In the genomic region with DNA sequence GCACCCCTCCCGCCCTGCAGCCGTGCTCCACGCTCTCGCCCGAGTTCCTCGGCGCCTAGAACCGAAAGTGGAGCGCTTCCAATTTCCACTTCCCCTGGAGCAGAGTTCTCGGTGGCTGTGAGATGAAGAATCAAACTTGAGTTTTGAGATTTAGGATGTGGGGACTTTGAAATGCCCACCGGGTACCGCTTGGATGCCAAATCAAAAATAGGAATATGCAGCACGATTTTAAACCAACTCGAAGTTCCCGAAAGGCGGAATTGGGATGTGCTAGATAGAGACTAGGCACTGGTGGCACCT, we compare ENCODE assay signal across 8 cellular contexts. TPM values are rescaled to one million over a fixed set of nuclear protein-coding genes. Genes with fewer than 3 reads are reported as not detected.
DNase-seq lines count a peak whose midpoint lies in the region; ATAC-seq, FAIRE-seq and TF ChIP-seq lines count a peak whose summit lies in the region.

No MANE protein-coding gene starts in this region.

- H3K4me1 ChIP-seq in right cardiac atrium (ENCODE audit: control insufficient read depth, insufficient read depth, low read length) (peaks cover 2% of the 10 kb centered on the region), small intestine (ENCODE audit: control insufficient read depth in 2 of 2, insufficient read depth in 1 of 2, low read depth in 1 of 2, low read length in 1 of 2) (peaks cover 0 to 6% of the 10 kb centered on the region in 2 donors)

- CTCF ChIA-PET in activated CD4-positive, alpha-beta memory T cell treated with anti-CD3 and anti-CD28 coated beads, Interleukin-2, amount 10 ng/mL, durations not matched to agents 7 days and 5 days (lab: Charles Lee), result interaction anchor here (0.6 to 2.3 kb wide), 13 partner anchors 10 to 518 kb away, joined by 3 to 24 read pairs (median 5); a partner anchor contains a TSS

- in situ Hi-C loops in GM13977 (cut with MboI; ENCODE audit: low pct_unique_long_range_greater_than_20kb, low sequenced_read_pairs, unreplicated experiment), result no loop called here

- intact Hi-C loops in activated CD4-positive, alpha-beta T cell treated with anti-CD3 and anti-CD28 coated beads, Interleukin-2, amount 10 ng/mL, durations not matched to agents 24 days and 14 days (cut with micrococcal nuclease), result loop anchor here (5.0 kb wide), 2 partner anchors 35 to 70 kb away; a partner anchor contains a TSS
- intact Hi-C loops in right cardiac atrium (cut with DNase I), result no loop called here

- H3K4me3 ChIP-seq in right cardiac atrium (ENCODE audit: low read length) (peak overlapping the region; percentile 72), small intestine (ENCODE audit: low read depth in 1 of 2, low read length in 2 of 2) (peak overlapping the region; percentile 65 to 67)

- H3K27me3 Mint-ChIP-seq in activated CD4-positive, alpha-beta T cell treated with anti-CD3 and anti-CD28 coated beads, Interleukin-2, amount 10 ng/mL, durations not matched to agents 24 days and 14 days, result peaks cover 4% of the 10 kb centered on the region
- H3K27me3 Mint-ChIP-seq in activated CD4-positive, alpha-beta memory T cell treated with anti-CD3 and anti-CD28 coated beads, Interleukin-2, amount 10 ng/mL, durations not matched to agents 7 days and 5 days, result no peaks in the 10 kb centered on the region

- H3K27ac ChIP-seq in right cardiac atrium (ENCODE audit: low read length), result peak overlapping the region; percentile 85
- peak overlapping the region; percentile 53 to 90 for H3K27ac ChIP-seq in small intestine (ENCODE audit: low read depth in 1 of 2, low read length in 1 of 2)

- peaks cover 34% of the 10 kb centered on the region for H3K36me3 Mint-ChIP-seq in activated CD4-positive, alpha-beta T cell treated with anti-CD3 and anti-CD28 coated beads, Interleukin-2, amount 10 ng/mL, durations not matched to agents 24 days and 14 days (ENCODE audit: low read depth)
- H3K36me3 Mint-ChIP-seq in activated CD4-positive, alpha-beta memory T cell treated with anti-CD3 and anti-CD28 coated beads, Interleukin-2, amount 10 ng/mL, durations not matched to agents 7 days and 5 days (ENCODE audit: low read depth), result peaks cover 28% of the 10 kb centered on the region

- H3K4me1 Mint-ChIP-seq in activated CD4-positive, alpha-beta T cell treated with anti-CD3 and anti-CD28 coated beads, Interleukin-2, amount 10 ng/mL, durations not matched to agents 24 days and 14 days, result peaks cover 48% of the 10 kb centered on the region
- peaks cover 60% of the 10 kb centered on the region for H3K4me1 Mint-ChIP-seq in activated CD4-positive, alpha-beta memory T cell treated with anti-CD3 and anti-CD28 coated beads, Interleukin-2, amount 10 ng/mL, durations not matched to agents 7 days and 5 days

- ATAC-seq in right cardiac atrium, result no peak
- no peak for ATAC-seq in HG03565 (IDR thresholded peaks at IDR 0.05; ENCODE audit: unreplicated experiment)

- H3K4me3 Mint-ChIP-seq in activated CD4-positive, alpha-beta T cell treated with anti-CD3 and anti-CD28 coated beads, Interleukin-2, amount 10 ng/mL, durations not matched to agents 24 days and 14 days, result peak overlapping the region; percentile 95
- peak overlapping the region; percentile 95 for H3K4me3 Mint-ChIP-seq in activated CD4-positive, alpha-beta memory T cell treated with anti-CD3 and anti-CD28 coated beads, Interleukin-2, amount 10 ng/mL, durations not matched to agents 7 days and 5 days

- H3K27ac Mint-ChIP-seq in activated CD4-positive, alpha-beta T cell treated with anti-CD3 and anti-CD28 coated beads, Interleukin-2, amount 10 ng/mL, durations not matched to agents 24 days and 14 days, result peak overlapping the region; percentile 99
- H3K27ac Mint-ChIP-seq in activated CD4-positive, alpha-beta memory T cell treated with anti-CD3 and anti-CD28 coated beads, Interleukin-2, amount 10 ng/mL, durations not matched to agents 7 days and 5 days, result peak overlapping the region; percentile 92

- TF ChIP-seq CTCF in GM13977 (IDR thresholded peaks at IDR 0.05; ENCODE audit: extremely low read depth, insufficient read depth, missing control alignments), result no peak

- no peaks in the 10 kb centered on the region for H3K27me3 ChIP-seq in right cardiac atrium (ENCODE audit: control insufficient read depth, insufficient read depth)
- H3K27me3 ChIP-seq in small intestine (ENCODE audit: control insufficient read depth in 2 of 2, insufficient read depth in 2 of 2, low read length in 2 of 2), result no peaks in the 10 kb centered on the region

- H3K9me3 Mint-ChIP-seq in activated CD4-positive, alpha-beta T cell treated with anti-CD3 and anti-CD28 coated beads, Interleukin-2, amount 10 ng/mL, durations not matched to agents 24 days and 14 days, result peaks cover 3% of the 10 kb centered on the region
- no peaks in the 10 kb centered on the region for H3K9me3 Mint-ChIP-seq in activated CD4-positive, alpha-beta memory T cell treated with anti-CD3 and anti-CD28 coated beads, Interleukin-2, amount 10 ng/mL, durations not matched to agents 7 days and 5 days

- H3K9me3 ChIP-seq in right cardiac atrium (ENCODE audit: control insufficient read depth, low read length) (no peaks in the 10 kb centered on the region), small intestine (ENCODE audit: control insufficient read depth, low read depth) (no peaks in the 10 kb centered on the region)

- no peaks in the 10 kb centered on the region for H3K36me3 ChIP-seq in small intestine (ENCODE audit: control insufficient read depth in 2 of 2, insufficient read depth in 2 of 2, low read length in 2 of 2)

- peak; percentile 87 for DNase-seq in activated CD4-positive, alpha-beta T cell treated with anti-CD3 and anti-CD28 coated beads, Interleukin-2, amount 10 ng/mL, durations not matched to agents 24 days and 14 days
- DNase-seq in activated CD4-positive, alpha-beta T cell treated with anti-CD3 and anti-CD28 coated beads for 1 hour, result no peak
- no peak for DNase-seq in activated CD4-positive, alpha-beta memory T cell treated with anti-CD3 and anti-CD28 coated beads, Interleukin-2, amount 10 ng/mL, durations not matched to agents 7 days and 5 days
- DNase-seq in right cardiac atrium (peak in 1 of 3 donors; percentile 74), small intestine (peak; percentile 43), DMS114 treated with DMSO at 0.1 percent for 48 hours (lab: John Stamatoyannopoulos, UW; ENCODE audit: unreplicated experiment) (no peak), GM13977 (ENCODE audit: low spot score) (no peak)

- under 1% methylated on average over 16 of the region's 16 CpGs for WGBS in right cardiac atrium
- 0 to 1% (median 0%) methylated on average over 14 to 16 of the region's 16 CpGs for WGBS in small intestine, 3 donors

- FAIRE-seq in small intestine (lab: Jason Lieb, UNC), result no peak

- POLR2A ChIA-PET in activated CD4-positive, alpha-beta memory T cell treated with anti-CD3 and anti-CD28 coated beads, Interleukin-2, amount 10 ng/mL, durations not matched to agents 7 days and 5 days (lab: Charles Lee), result interaction anchor here (0.7 to 3.0 kb wide), 57 partner anchors 10 to 518 kb away, joined by 3 to 39 read pairs (median 5); a partner anchor contains a TSS

RNA-seq across cellular contexts. Expression of a gene that starts 0.6 kb away (rescaled TPM):
- total RNA-seq in activated CD4-positive, alpha-beta T cell treated with anti-CD3 and anti-CD28 coated beads, Interleukin-2, amount 10 ng/mL, durations not matched to agents 24 days and 14 days, result 77.4 and 82.8 TPM in 2 replicates
- 10 to 100 TPM; 42.0 to 51.1 TPM for total RNA-seq in activated CD4-positive, alpha-beta memory T cell treated with anti-CD3 and anti-CD28 coated beads, Interleukin-2, amount 10 ng/mL, durations not matched to agents 7 days and 5 days
- 10 to 100 TPM in 1 of 4 donors, 1 to 10 TPM in 3; 5.8 to 13.1 (median 7.5) TPM for total RNA-seq in right cardiac atrium
- polyA plus RNA-seq in right cardiac atrium (5.7 TPM), small intestine (10 to 100 TPM in 1 of 3 donors, 1 to 10 TPM in 2; 1.3 to 12.8 (median 5.4) TPM)

RNA-seq across cellular contexts. Expression of a gene that starts 52.3 kb away (rescaled TPM):
- total RNA-seq in activated CD4-positive, alpha-beta T cell treated with anti-CD3 and anti-CD28 coated beads, Interleukin-2, amount 10 ng/mL, durations not matched to agents 24 days and 14 days, result 3.0 and 3.4 TPM in 2 replicates
- under 1 TPM; 0.38 to 0.70 TPM for total RNA-seq in activated CD4-positive, alpha-beta memory T cell treated with anti-CD3 and anti-CD28 coated beads, Interleukin-2, amount 10 ng/mL, durations not matched to agents 7 days and 5 days
- 10 to 100 TPM in 2 of 4 donors, 1 to 10 TPM in 2; 9.1 to 21.2 (median 10.7) TPM for total RNA-seq in right cardiac atrium
- polyA plus RNA-seq in right cardiac atrium, result 12.2 TPM
- 10 to 100 TPM; 22.2 to 39.4 (median 29.1) TPM for polyA plus RNA-seq in small intestine

Comparison
In these comparisons a context has a peak if more than half of its experiments do, and no peak if none do; other contexts are left out.
1. DNase-seq: peak in activated CD4-positive, alpha-beta T cell treated with anti-CD3 and anti-CD28 coated beads, Interleukin-2, amount 10 ng/mL, durations not matched to agents 24 days and 14 days (single experiment) and small intestine (single experiment); none in activated CD4-positive, alpha-beta T cell treated with anti-CD3 and anti-CD28 coated beads for 1 hour (single experiment), activated CD4-positive, alpha-beta memory T cell treated with anti-CD3 and anti-CD28 coated beads, Interleukin-2, amount 10 ng/mL, durations not matched to agents 7 days and 5 days (single experiment), DMS114 treated with DMSO at 0.1 percent for 48 hours (single experiment) and GM13977 (single experiment).